In the genomic region with DNA sequence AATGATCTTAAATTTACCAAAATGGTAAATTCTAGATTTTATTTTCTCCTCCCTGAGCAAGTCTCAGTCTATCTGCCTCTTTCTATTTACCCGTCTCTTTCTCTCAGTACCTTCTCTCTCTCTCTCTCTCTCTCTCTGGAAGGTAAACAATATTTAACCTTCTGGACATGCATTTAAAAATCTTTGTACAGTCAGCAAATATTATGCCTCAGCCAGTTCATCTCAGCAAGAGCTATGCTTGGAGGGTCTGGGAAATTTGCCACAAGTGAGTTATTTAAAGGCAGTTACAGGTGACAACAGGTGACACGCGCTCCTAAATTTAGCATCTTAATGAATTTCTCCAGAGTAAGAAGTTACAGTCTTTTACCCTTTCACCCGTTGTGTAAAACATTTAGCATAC, we compare ENCODE assay signal across 1 cellular context.
TF ChIP-seq lines count a peak whose summit lies in the region.

No MANE protein-coding gene starts in this region.

TF ChIP-seq in WTC11, 78 proteins besides CTCF, POLR2A, EP300 and RAD21 (continued from another document):
- TF ChIP-seq, protein P1, sequence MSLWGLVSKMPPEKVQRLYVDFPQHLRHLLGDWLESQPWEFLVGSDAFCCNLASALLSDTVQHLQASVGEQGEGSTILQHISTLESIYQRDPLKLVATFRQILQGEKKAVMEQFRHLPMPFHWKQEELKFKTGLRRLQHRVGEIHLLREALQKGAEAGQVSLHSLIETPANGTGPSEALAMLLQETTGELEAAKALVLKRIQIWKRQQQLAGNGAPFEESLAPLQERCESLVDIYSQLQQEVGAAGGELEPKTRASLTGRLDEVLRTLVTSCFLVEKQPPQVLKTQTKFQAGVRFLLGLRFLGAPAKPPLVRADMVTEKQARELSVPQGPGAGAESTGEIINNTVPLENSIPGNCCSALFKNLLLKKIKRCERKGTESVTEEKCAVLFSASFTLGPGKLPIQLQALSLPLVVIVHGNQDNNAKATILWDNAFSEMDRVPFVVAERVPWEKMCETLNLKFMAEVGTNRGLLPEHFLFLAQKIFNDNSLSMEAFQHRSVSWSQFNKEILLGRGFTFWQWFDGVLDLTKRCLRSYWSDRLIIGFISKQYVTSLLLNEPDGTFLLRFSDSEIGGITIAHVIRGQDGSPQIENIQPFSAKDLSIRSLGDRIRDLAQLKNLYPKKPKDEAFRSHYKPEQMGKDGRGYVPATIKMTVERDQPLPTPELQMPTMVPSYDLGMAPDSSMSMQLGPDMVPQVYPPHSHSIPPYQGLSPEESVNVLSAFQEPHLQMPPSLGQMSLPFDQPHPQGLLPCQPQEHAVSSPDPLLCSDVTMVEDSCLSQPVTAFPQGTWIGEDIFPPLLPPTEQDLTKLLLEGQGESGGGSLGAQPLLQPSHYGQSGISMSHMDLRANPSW (CRISPR knock-in tag; conservative IDR thresholded peaks at IDR 0.05; ENCODE audit: low read depth): no peak
- TF ChIP-seq, protein P2, sequence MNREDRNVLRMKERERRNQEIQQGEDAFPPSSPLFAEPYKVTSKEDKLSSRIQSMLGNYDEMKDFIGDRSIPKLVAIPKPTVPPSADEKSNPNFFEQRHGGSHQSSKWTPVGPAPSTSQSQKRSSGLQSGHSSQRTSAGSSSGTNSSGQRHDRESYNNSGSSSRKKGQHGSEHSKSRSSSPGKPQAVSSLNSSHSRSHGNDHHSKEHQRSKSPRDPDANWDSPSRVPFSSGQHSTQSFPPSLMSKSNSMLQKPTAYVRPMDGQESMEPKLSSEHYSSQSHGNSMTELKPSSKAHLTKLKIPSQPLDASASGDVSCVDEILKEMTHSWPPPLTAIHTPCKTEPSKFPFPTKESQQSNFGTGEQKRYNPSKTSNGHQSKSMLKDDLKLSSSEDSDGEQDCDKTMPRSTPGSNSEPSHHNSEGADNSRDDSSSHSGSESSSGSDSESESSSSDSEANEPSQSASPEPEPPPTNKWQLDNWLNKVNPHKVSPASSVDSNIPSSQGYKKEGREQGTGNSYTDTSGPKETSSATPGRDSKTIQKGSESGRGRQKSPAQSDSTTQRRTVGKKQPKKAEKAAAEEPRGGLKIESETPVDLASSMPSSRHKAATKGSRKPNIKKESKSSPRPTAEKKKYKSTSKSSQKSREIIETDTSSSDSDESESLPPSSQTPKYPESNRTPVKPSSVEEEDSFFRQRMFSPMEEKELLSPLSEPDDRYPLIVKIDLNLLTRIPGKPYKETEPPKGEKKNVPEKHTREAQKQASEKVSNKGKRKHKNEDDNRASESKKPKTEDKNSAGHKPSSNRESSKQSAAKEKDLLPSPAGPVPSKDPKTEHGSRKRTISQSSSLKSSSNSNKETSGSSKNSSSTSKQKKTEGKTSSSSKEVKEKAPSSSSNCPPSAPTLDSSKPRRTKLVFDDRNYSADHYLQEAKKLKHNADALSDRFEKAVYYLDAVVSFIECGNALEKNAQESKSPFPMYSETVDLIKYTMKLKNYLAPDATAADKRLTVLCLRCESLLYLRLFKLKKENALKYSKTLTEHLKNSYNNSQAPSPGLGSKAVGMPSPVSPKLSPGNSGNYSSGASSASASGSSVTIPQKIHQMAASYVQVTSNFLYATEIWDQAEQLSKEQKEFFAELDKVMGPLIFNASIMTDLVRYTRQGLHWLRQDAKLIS (CRISPR knock-in tag; IDR thresholded peaks at IDR 0.05; ENCODE audit: borderline replicate concordance): no peak
- TF ChIP-seq MXD4 (CRISPR knock-in tag; IDR thresholded peaks at IDR 0.05; ENCODE audit: borderline replicate concordance): no peak
- TF ChIP-seq, protein P3, sequence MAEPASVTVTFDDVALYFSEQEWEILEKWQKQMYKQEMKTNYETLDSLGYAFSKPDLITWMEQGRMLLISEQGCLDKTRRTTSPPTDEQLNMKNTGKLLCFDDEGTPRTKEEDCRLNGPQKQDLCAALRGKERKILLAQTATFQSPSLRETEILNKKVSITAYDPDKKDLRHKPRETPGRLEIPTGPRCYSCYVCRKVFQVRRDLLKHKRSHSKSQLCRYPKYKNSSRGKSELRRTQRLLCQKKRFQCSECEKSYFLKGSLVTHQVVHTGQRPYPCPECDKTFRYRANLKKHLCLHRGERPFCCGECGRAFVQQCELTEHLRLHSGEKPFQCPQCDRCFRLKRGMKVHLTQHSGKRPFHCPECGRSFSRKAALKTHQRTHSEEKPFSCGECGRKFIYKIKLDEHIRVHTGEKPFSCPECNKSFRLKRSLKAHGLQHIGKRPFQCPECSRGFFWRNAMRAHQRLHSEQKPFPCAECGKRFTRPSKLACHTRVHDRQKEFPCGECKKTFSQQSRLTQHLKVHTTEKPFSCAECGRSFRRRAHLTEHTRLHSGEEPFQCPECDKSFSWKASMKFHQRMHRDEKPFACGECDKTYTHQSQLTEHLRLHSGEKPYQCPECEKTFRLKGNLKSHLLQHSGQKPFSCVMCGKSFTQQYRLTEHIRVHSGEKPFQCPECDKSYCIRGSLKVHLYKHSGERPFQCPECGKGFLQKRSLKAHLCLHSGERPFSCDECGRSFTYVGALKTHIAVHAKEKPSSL (CRISPR knock-in tag; conservative IDR thresholded peaks at IDR 0.05): no peak
- TF ChIP-seq, protein P4, sequence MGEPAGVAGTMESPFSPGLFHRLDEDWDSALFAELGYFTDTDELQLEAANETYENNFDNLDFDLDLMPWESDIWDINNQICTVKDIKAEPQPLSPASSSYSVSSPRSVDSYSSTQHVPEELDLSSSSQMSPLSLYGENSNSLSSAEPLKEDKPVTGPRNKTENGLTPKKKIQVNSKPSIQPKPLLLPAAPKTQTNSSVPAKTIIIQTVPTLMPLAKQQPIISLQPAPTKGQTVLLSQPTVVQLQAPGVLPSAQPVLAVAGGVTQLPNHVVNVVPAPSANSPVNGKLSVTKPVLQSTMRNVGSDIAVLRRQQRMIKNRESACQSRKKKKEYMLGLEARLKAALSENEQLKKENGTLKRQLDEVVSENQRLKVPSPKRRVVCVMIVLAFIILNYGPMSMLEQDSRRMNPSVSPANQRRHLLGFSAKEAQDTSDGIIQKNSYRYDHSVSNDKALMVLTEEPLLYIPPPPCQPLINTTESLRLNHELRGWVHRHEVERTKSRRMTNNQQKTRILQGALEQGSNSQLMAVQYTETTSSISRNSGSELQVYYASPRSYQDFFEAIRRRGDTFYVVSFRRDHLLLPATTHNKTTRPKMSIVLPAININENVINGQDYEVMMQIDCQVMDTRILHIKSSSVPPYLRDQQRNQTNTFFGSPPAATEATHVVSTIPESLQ (CRISPR knock-in tag; IDR thresholded peaks at IDR 0.05): no peak
- TF ChIP-seq ZNF671 (CRISPR knock-in tag; IDR thresholded peaks at IDR 0.05): no peak
- TF ChIP-seq ZNF317 (CRISPR knock-in tag; IDR thresholded peaks at IDR 0.05; ENCODE audit: borderline replicate concordance, low read depth): no peak
- no peak for TF ChIP-seq IRF2 (CRISPR knock-in tag; IDR thresholded peaks at IDR 0.05; ENCODE audit: borderline replicate concordance, low read depth)
- no peak for TF ChIP-seq JAZF1 (CRISPR knock-in tag; IDR thresholded peaks at IDR 0.05)
- TF ChIP-seq FOXK1 (CRISPR knock-in tag; IDR thresholded peaks at IDR 0.05): no peak
TF ChIP-seq in WTC11: peak in this region for 0.
